In genomic region chr14:99035268-99035667, GRCh38 we compare ENCODE assay signal across 9 cellular contexts.
DNase-seq lines count a peak whose midpoint lies in the region; ATAC-seq and TF ChIP-seq lines count a peak whose summit lies in the region.
"Had no signal": no experiment of that assay in that cellular context is flagged by ENCODE, and none has a peak within 500 bp of the region (broad histone marks: within the 10 kb centered on the region; RNA-seq: fewer than 3 reads in every experiment).

No MANE protein-coding gene starts in this region.

- no peak for TF ChIP-seq CTCF in CD14-positive monocyte (IDR thresholded peaks at IDR 0.05)
- no peak for TF ChIP-seq CTCF in RWPE1 (conservative IDR thresholded peaks at IDR 0.05; ENCODE audit: low read depth)

- POLR2A ChIA-PET in RWPE1 (lab: Yijun Ruan, JAX; ENCODE audit: low non-redundant PET), result no interaction called here

- CTCF ChIA-PET in RWPE1 (lab: Yijun Ruan, JAX), result interaction anchor here (1.0 kb wide), 1 partner anchor 10 kb away, joined by 3 read pairs; no protein-coding TSS in a partner anchor
- CTCF ChIA-PET in activated naive CD4-positive, alpha-beta T cell treated with anti-CD3 and anti-CD28 coated beads, Interleukin-2, amount 10 ng/mL, durations not matched to agents 7 days and 5 days (lab: Charles Lee), result no interaction called here

- peak overlapping the region; percentile 85 to 98 for H3K4me3 Mint-ChIP-seq in CD14-positive monocyte
- no peak overlapping the region for H3K4me3 Mint-ChIP-seq in activated naive CD4-positive, alpha-beta T cell treated with anti-CD3 and anti-CD28 coated beads, Interleukin-2, amount 10 ng/mL, durations not matched to agents 7 days and 5 days

- ATAC-seq in HG03196 (IDR thresholded peaks at IDR 0.05; ENCODE audit: unreplicated experiment) (no peak), GM21737 (IDR thresholded peaks at IDR 0.05; ENCODE audit: unreplicated experiment) (no peak)

- H3K27ac ChIP-seq in RWPE1, result peak overlapping the region; percentile 98

- peaks cover 61% of the 10 kb centered on the region for H3K4me1 Mint-ChIP-seq in CD14-positive monocyte
- H3K4me1 Mint-ChIP-seq in activated naive CD4-positive, alpha-beta T cell treated with anti-CD3 and anti-CD28 coated beads, Interleukin-2, amount 10 ng/mL, durations not matched to agents 7 days and 5 days, result no peaks in the 10 kb centered on the region

- peak overlapping the region; percentile 70 to 98 (median 96) for H3K27ac Mint-ChIP-seq in CD14-positive monocyte
- H3K27ac Mint-ChIP-seq in activated naive CD4-positive, alpha-beta T cell treated with anti-CD3 and anti-CD28 coated beads, Interleukin-2, amount 10 ng/mL, durations not matched to agents 7 days and 5 days, result no peak overlapping the region

- no peak for DNase-seq in CD14-positive monocyte (ENCODE audit: low spot score)
- DNase-seq in RWPE1 (ENCODE audit: low spot score), result peak; percentile 30
- DNase-seq in globus pallidus (ENCODE audit: low spot score), result peak; percentile 51
- DNase-seq in pons (ENCODE audit: low spot score), result peak; percentile 73
- no peak for DNase-seq in activated naive CD4-positive, alpha-beta T cell treated with anti-CD3 and anti-CD28 coated beads, Interleukin-2, amount 10 ng/mL, durations not matched to agents 7 days and 5 days
- DNase-seq in GM19238 (ENCODE audit: insufficient read length, low spot score), result no peak
- DNase-seq: NCI-H446 treated with DMSO at 0.1 percent for 48 hours had no signal

- intact Hi-C loops in CD14-positive monocyte (cut with micrococcal nuclease), result loop anchor here (5.0 kb wide), 2 partner anchors 42 to 78 kb away; no protein-coding TSS in a partner anchor

- peaks cover 11 to 19% of the 10 kb centered on the region in 2 donors for H3K36me3 Mint-ChIP-seq in CD14-positive monocyte
- no peaks in the 10 kb centered on the region for H3K36me3 Mint-ChIP-seq in activated naive CD4-positive, alpha-beta T cell treated with anti-CD3 and anti-CD28 coated beads, Interleukin-2, amount 10 ng/mL, durations not matched to agents 7 days and 5 days

- peaks cover 0 to 16% (median 14%) of the 10 kb centered on the region in 7 donors for H3K9me3 Mint-ChIP-seq in CD14-positive monocyte
- peaks cover 6% of the 10 kb centered on the region for H3K9me3 Mint-ChIP-seq in activated naive CD4-positive, alpha-beta T cell treated with anti-CD3 and anti-CD28 coated beads, Interleukin-2, amount 10 ng/mL, durations not matched to agents 7 days and 5 days

- peaks cover 0 to 5% (median 2%) of the 10 kb centered on the region in 3 donors for H3K27me3 Mint-ChIP-seq in CD14-positive monocyte (ENCODE audit: low read depth in 3 of 3)
- peaks cover 6% of the 10 kb centered on the region for H3K27me3 Mint-ChIP-seq in activated naive CD4-positive, alpha-beta T cell treated with anti-CD3 and anti-CD28 coated beads, Interleukin-2, amount 10 ng/mL, durations not matched to agents 7 days and 5 days

Comparison
In these comparisons a context has a peak if more than half of its experiments do, and no peak if none do; other contexts are left out.
1. DNase-seq: peak in RWPE1 (single experiment), globus pallidus (single experiment) and pons (single experiment); none in CD14-positive monocyte (single experiment), activated naive CD4-positive, alpha-beta T cell treated with anti-CD3 and anti-CD28 coated beads, Interleukin-2, amount 10 ng/mL, durations not matched to agents 7 days and 5 days (single experiment) and GM19238 (single experiment).